Comparison of ENCODE assay signal across 24 cellular contexts in genomic region chr11:109993786-109994185, GRCh38.
DNase-seq lines count a peak whose midpoint lies in the region; ATAC-seq and TF ChIP-seq lines count a peak whose summit lies in the region.
"Had no signal": no experiment of that assay in that cellular context is flagged by ENCODE, and none has a peak within 500 bp of the region (broad histone marks: within the 10 kb centered on the region; RNA-seq: fewer than 3 reads in every experiment).

No MANE protein-coding gene starts in this region.

- ATAC-seq in GM21723 (IDR thresholded peaks at IDR 0.05; ENCODE audit: unreplicated experiment) (no peak), HG03342 (IDR thresholded peaks at IDR 0.05; ENCODE audit: unreplicated experiment) (no peak), HG02840 (IDR thresholded peaks at IDR 0.05; ENCODE audit: low FRiP score, unreplicated experiment) (no peak)
- ATAC-seq: left lobe of liver, sciatic nerve had no signal

- no peaks in the 10 kb centered on the region for H3K9me3 Mint-ChIP-seq in activated CD4-positive, alpha-beta T cell treated with anti-CD3 and anti-CD28 coated beads, Interleukin-2, amount 10 ng/mL, durations not matched to agents 24 days and 14 days
- H3K9me3 Mint-ChIP-seq: activated T-cell treated with anti-CD3 and anti-CD28 coated beads, Interleukin-2, amount 50 U/mL, for 24 hours; memory B cell; T-helper 2 cell treated with Interferon-gamma antibody and Interleukin-4, amounts not matched to agents 5 μg/mL and 100 μg/mL, for 36 hours had no signal

- no peak overlapping the region for H3K27ac Mint-ChIP-seq in activated CD4-positive, alpha-beta T cell treated with anti-CD3 and anti-CD28 coated beads, Interleukin-2, amount 10 ng/mL, durations not matched to agents 24 days and 14 days
- H3K27ac Mint-ChIP-seq: activated T-cell treated with anti-CD3 and anti-CD28 coated beads, Interleukin-2, amount 50 U/mL, for 24 hours; B cell; memory B cell; T-helper 2 cell treated with Interferon-gamma antibody and Interleukin-4, amounts not matched to agents 5 μg/mL and 100 μg/mL, for 36 hours had no signal

- intact Hi-C loops in activated CD4-positive, alpha-beta T cell treated with anti-CD3 and anti-CD28 coated beads, Interleukin-2, amount 10 ng/mL, durations not matched to agents 24 days and 14 days (cut with micrococcal nuclease): no loop called here

- peaks cover 10% of the 10 kb centered on the region for H3K27me3 Mint-ChIP-seq in activated CD4-positive, alpha-beta T cell treated with anti-CD3 and anti-CD28 coated beads, Interleukin-2, amount 10 ng/mL, durations not matched to agents 24 days and 14 days
- H3K27me3 Mint-ChIP-seq: activated T-cell treated with anti-CD3 and anti-CD28 coated beads, Interleukin-2, amount 50 U/mL, for 24 hours; memory B cell had no signal

- DNase-seq in activated CD4-positive, alpha-beta T cell treated with anti-CD3 and anti-CD28 coated beads, Interleukin-2, amount 10 ng/mL, durations not matched to agents 24 days and 14 days: peak; percentile 25
- no peak for DNase-seq in activated CD4-positive, alpha-beta T cell treated with anti-CD3 and anti-CD28 coated beads, Interleukin-2, amount 50 U/mL, for 1 hour
- DNase-seq in RPMI7951 (ENCODE audit: low read depth): peak; percentile 89
- peak; percentile 84 for DNase-seq in fibroblast of the aortic adventitia (ENCODE audit: low read depth)
- no peak for DNase-seq in NCI-H1417 treated with DMSO at 0.1 percent for 48 hours (lab: John Stamatoyannopoulos, UW)
- DNase-seq: activated CD4-positive, alpha-beta T cell treated with anti-CD3 and anti-CD28 coated beads for 48 hours; activated gamma-delta T cell; activated T-cell treated with anti-CD3 and anti-CD28 coated beads, Interleukin-2, amount 50 U/mL, for 24 hours; DMS53; effector CD4-positive, alpha-beta T cell; foreskin fibroblast; NCI-H1092; NCI-H187 treated with DMSO at 0.1 percent for 48 hours; NCI-H524 treated with DMSO at 0.1 percent for 48 hours; stimulated activated naive CD4-positive, alpha-beta T cell treated with Interleukin-2 at 50 U/mL for 16 hours had no signal

- no peaks in the 10 kb centered on the region for H3K4me1 Mint-ChIP-seq in activated CD4-positive, alpha-beta T cell treated with anti-CD3 and anti-CD28 coated beads, Interleukin-2, amount 10 ng/mL, durations not matched to agents 24 days and 14 days
- H3K4me1 Mint-ChIP-seq: B cell, memory B cell had no signal

- no peak overlapping the region for H3K4me3 Mint-ChIP-seq in activated CD4-positive, alpha-beta T cell treated with anti-CD3 and anti-CD28 coated beads, Interleukin-2, amount 10 ng/mL, durations not matched to agents 24 days and 14 days
- H3K4me3 Mint-ChIP-seq: activated T-cell treated with anti-CD3 and anti-CD28 coated beads, Interleukin-2, amount 50 U/mL, for 24 hours; B cell; memory B cell; T-helper 2 cell treated with Interferon-gamma antibody and Interleukin-4, amounts not matched to agents 5 μg/mL and 100 μg/mL, for 36 hours had no signal

- no peak overlapping the region for H3K4me3 ChIP-seq in fibroblast of the aortic adventitia (ENCODE audit: low read depth, low read length)
- H3K4me3 ChIP-seq: thoracic aorta had no signal

- TF ChIP-seq CTCF in fibroblast of the aortic adventitia (IDR thresholded peaks at IDR 0.05; ENCODE audit: insufficient read depth, low read length): no peak

- no peaks in the 10 kb centered on the region for H3K36me3 Mint-ChIP-seq in activated CD4-positive, alpha-beta T cell treated with anti-CD3 and anti-CD28 coated beads, Interleukin-2, amount 10 ng/mL, durations not matched to agents 24 days and 14 days (ENCODE audit: low read depth)
- H3K36me3 Mint-ChIP-seq: memory B cell had no signal

Comparison
In these comparisons a context has a peak if more than half of its experiments do, and no peak if none do; other contexts are left out.
1. DNase-seq: peak in activated CD4-positive, alpha-beta T cell treated with anti-CD3 and anti-CD28 coated beads, Interleukin-2, amount 10 ng/mL, durations not matched to agents 24 days and 14 days (single experiment), RPMI7951 (single experiment) and fibroblast of the aortic adventitia (single experiment); none in activated CD4-positive, alpha-beta T cell treated with anti-CD3 and anti-CD28 coated beads, Interleukin-2, amount 50 U/mL, for 1 hour (single experiment) and NCI-H1417 treated with DMSO at 0.1 percent for 48 hours (single experiment).